Comparison of ENCODE assay signal across 15 cellular contexts in genomic region chr2:134306521-134306920, GRCh38.
"Had no signal": no experiment of that assay in that cellular context is flagged by ENCODE, and none has a peak within 500 bp of the region (broad histone marks: within the 10 kb centered on the region; RNA-seq: fewer than 3 reads in every experiment).

No MANE protein-coding gene starts in this region.

- H3K4me3 Mint-ChIP-seq: activated CD4-positive, alpha-beta memory T cell treated with anti-CD3 and anti-CD28 coated beads, Interleukin-2, amount 10 ng/mL, durations not matched to agents 7 days and 5 days; stimulated activated effector memory CD8-positive, alpha-beta T cell treated with anti-CD3 and anti-CD28 coated beads, Interleukin-12 subunit alpha, Interleukin-12 subunit beta, amount 100 ng/mL, for 72 hours had no signal

- H3K4me2 ChIP-seq: hepatocyte, smooth muscle cell had no signal

- H3K9me3 ChIP-seq: ascending aorta, transverse colon had no signal

- ATAC-seq: stimulated activated effector memory CD8-positive, alpha-beta T cell treated with anti-CD3 and anti-CD28 coated beads, Interleukin-12 subunit alpha, Interleukin-12 subunit beta, amount 100 ng/mL, for 72 hours had no signal

- H3K36me3 ChIP-seq: ascending aorta, cardiac muscle cell, transverse colon had no signal

- H3K27me3 ChIP-seq: ascending aorta, cardiac muscle cell, hepatocyte, transverse colon had no signal

- H3K27ac ChIP-seq: ascending aorta, cardiac muscle cell, hepatocyte, transverse colon had no signal

- H2AFZ ChIP-seq: hepatocyte had no signal

- H3K27ac Mint-ChIP-seq: activated CD4-positive, alpha-beta memory T cell treated with anti-CD3 and anti-CD28 coated beads, Interleukin-2, amount 10 ng/mL, durations not matched to agents 7 days and 5 days; stimulated activated effector memory CD8-positive, alpha-beta T cell treated with anti-CD3 and anti-CD28 coated beads, Interleukin-12 subunit alpha, Interleukin-12 subunit beta, amount 100 ng/mL, for 72 hours had no signal

- FAIRE-seq: endometrium had no signal

- H3K4me3 ChIP-seq: ascending aorta, cardiac muscle cell, hepatocyte, smooth muscle cell, transverse colon had no signal

- DNase-seq: activated CD4-positive, alpha-beta memory T cell treated with anti-CD3 and anti-CD28 coated beads, Interleukin-2, amount 10 ng/mL, durations not matched to agents 7 days and 5 days; activated naive CD4-positive, alpha-beta T cell; activated T-cell treated with anti-CD3 and anti-CD28 coated beads, Interleukin-2, amount 50 U/mL, for 48 hours; kidney glomerular epithelial cell; midbrain; posterior cingulate gyrus; right cardiac atrium; substantia nigra; transverse colon had no signal
